ENCODE assay signal across 12 cellular contexts in the genomic region with DNA sequence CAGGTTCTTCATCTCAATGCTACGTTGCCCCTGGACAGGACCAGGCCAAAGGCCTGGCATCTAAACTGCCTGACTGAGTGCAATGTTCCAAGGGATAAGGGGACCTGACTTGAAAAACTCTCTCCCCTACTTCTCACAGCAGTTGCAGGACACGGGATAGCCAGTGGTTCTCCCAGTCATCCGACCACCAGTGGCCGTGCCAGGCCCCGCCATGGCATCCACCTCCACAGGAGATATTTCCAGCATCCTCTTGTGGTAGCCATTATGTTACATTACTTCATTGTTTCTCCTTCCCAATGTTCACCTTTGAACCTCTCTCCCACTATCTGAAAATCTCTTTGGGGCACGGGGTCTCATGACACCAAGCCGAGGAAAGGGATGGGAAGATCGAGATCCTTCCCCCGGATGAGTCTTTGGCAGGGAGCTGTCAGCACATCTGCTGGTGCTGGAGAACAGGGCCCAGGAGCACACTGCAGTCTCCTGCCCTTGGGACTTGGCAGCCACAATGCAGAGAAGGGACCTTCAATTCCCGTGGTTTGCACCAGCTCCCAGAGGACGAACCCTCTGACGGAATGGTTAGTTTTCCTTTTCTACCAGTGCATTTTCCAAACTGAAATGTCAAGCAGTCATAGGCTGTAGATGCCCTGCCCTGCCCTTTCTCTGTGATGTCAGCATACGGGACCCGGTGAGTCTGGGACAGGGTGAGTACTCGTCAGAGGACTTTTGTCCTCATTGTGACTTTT.
DNase-seq lines count a peak whose midpoint lies in the region; ATAC-seq and TF ChIP-seq lines count a peak whose summit lies in the region.
"Had no signal": no experiment of that assay in that cellular context is flagged by ENCODE, and none has a peak within 500 bp of the region (broad histone marks: within the 10 kb centered on the region; RNA-seq: fewer than 3 reads in every experiment).

No MANE protein-coding gene starts in this region.

- DNase-seq in T-helper 1 cell (no peak), right cardiac atrium (peak; percentile 54 to 67 (median 66)), adrenal gland (no peak), left colon (no peak)
- peak; percentile 53 to 61 for DNase-seq in activated T-cell treated with anti-CD3 and anti-CD28 coated beads, Interleukin-2, amount 50 U/mL, for 48 hours
- DNase-seq: 8988T, hypothalamus, NCI-H1436 had no signal

- H3K4me3 ChIP-seq in right cardiac atrium (ENCODE audit: low read length) (no peak overlapping the region), adrenal gland (no peak overlapping the region)

- no peaks in the 10 kb centered on the region for H3K27me3 ChIP-seq in right cardiac atrium (ENCODE audit: control insufficient read depth, insufficient read depth)
- no peaks in the 10 kb centered on the region for H3K27me3 ChIP-seq in adrenal gland
- H3K27me3 ChIP-seq: neutrophil had no signal

- H3K4me1 Mint-ChIP-seq in T-helper 1 cell treated with Interleukin-12 subunit alpha and Interleukin-12 subunit beta and Interleukin-4 antibody, amounts not matched to agents 30 μg/mL and 1 μg/mL, for 36 hours (ENCODE audit: low read depth) = peaks cover 93% of the 10 kb centered on the region
- peaks cover 85% of the 10 kb centered on the region for H3K4me1 Mint-ChIP-seq in stimulated activated memory B cell treated with anti-CD40 and anti-IgM and Interleukin-4, amounts not matched to agents 10 μg/mL and 1 μg/mL and 100 μg/mL, for 72 hours

- H3K4me1 ChIP-seq in right cardiac atrium (ENCODE audit: control insufficient read depth, insufficient read depth, low read length) = peaks cover 32% of the 10 kb centered on the region
- H3K4me1 ChIP-seq in adrenal gland (replicated peaks in 1 of 2) = peaks cover 6 to 25% of the 10 kb centered on the region in 2 donors

- peak; percentile 64 for ATAC-seq in right cardiac atrium
- no peak for ATAC-seq in stimulated activated memory B cell treated with anti-CD40 and anti-IgM and Interleukin-4, amounts not matched to agents 10 μg/mL and 1 μg/mL and 100 μg/mL, for 72 hours
- ATAC-seq in left colon = no peak
- ATAC-seq in HG02798 (IDR thresholded peaks at IDR 0.05; ENCODE audit: poor library complexity, unreplicated experiment) = no peak

- H3K36me3 Mint-ChIP-seq in T-helper 1 cell treated with Interleukin-12 subunit alpha and Interleukin-12 subunit beta and Interleukin-4 antibody, amounts not matched to agents 30 μg/mL and 1 μg/mL, for 36 hours (ENCODE audit: low read depth) = peaks cover 93% of the 10 kb centered on the region
- peaks cover 83% of the 10 kb centered on the region for H3K36me3 Mint-ChIP-seq in stimulated activated memory B cell treated with anti-CD40 and anti-IgM and Interleukin-4, amounts not matched to agents 10 μg/mL and 1 μg/mL and 100 μg/mL, for 72 hours

- H3K9me3 ChIP-seq in right cardiac atrium (ENCODE audit: control insufficient read depth, low read length) = no peaks in the 10 kb centered on the region
- H3K9me3 ChIP-seq in adrenal gland (replicated peaks in 1 of 3) = no peaks in the 10 kb centered on the region
- H3K9me3 ChIP-seq: neutrophil had no signal

- peak overlapping the region; percentile 90 for H3K27ac Mint-ChIP-seq in T-helper 1 cell treated with Interleukin-12 subunit alpha and Interleukin-12 subunit beta and Interleukin-4 antibody, amounts not matched to agents 30 μg/mL and 1 μg/mL, for 36 hours
- H3K27ac Mint-ChIP-seq in stimulated activated memory B cell treated with anti-CD40 and anti-IgM and Interleukin-4, amounts not matched to agents 10 μg/mL and 1 μg/mL and 100 μg/mL, for 72 hours = peak overlapping the region; percentile 95

- no peaks in the 10 kb centered on the region for H3K27me3 Mint-ChIP-seq in T-helper 1 cell treated with Interleukin-12 subunit alpha and Interleukin-12 subunit beta and Interleukin-4 antibody, amounts not matched to agents 30 μg/mL and 1 μg/mL, for 36 hours (ENCODE audit: low read depth)
- no peaks in the 10 kb centered on the region for H3K27me3 Mint-ChIP-seq in stimulated activated memory B cell treated with anti-CD40 and anti-IgM and Interleukin-4, amounts not matched to agents 10 μg/mL and 1 μg/mL and 100 μg/mL, for 72 hours

- intact Hi-C loops in right cardiac atrium (cut with DNase I) (loop anchor here in 2 of 4 donors (5.0 to 10.0 kb wide), 2 partner anchors 49 to 174 kb away; no protein-coding TSS in a partner anchor), adrenal gland (cut with DNase I) (no loop called here), left colon (cut with DNase I, micrococcal nuclease) (no loop called here)

- no peak for TF ChIP-seq POLR2A in adrenal gland (IDR thresholded peaks at IDR 0.05)

- no peak for TF ChIP-seq CTCF in adrenal gland (IDR thresholded peaks at IDR 0.05)

- H3K9me3 Mint-ChIP-seq in T-helper 1 cell treated with Interleukin-12 subunit alpha and Interleukin-12 subunit beta and Interleukin-4 antibody, amounts not matched to agents 30 μg/mL and 1 μg/mL, for 36 hours = no peaks in the 10 kb centered on the region
- H3K9me3 Mint-ChIP-seq in stimulated activated memory B cell treated with anti-CD40 and anti-IgM and Interleukin-4, amounts not matched to agents 10 μg/mL and 1 μg/mL and 100 μg/mL, for 72 hours = no peaks in the 10 kb centered on the region

- H3K27ac ChIP-seq in right cardiac atrium (ENCODE audit: low read length) = peak overlapping the region; percentile 60
- H3K27ac ChIP-seq in adrenal gland = peak overlapping the region in 1 of 5 donors; percentile 55
- H3K27ac ChIP-seq: neutrophil had no signal

- 52% methylated on average over 15 of the region's 15 CpGs for WGBS in right cardiac atrium
- 82 to 90% (median 85%) methylated on average over 12 to 15 of the region's 15 CpGs for WGBS in adrenal gland, 4 donors

- H3K4me3 Mint-ChIP-seq in T-helper 1 cell treated with Interleukin-12 subunit alpha and Interleukin-12 subunit beta and Interleukin-4 antibody, amounts not matched to agents 30 μg/mL and 1 μg/mL, for 36 hours = peak overlapping the region; percentile 84
- no peak overlapping the region for H3K4me3 Mint-ChIP-seq in stimulated activated memory B cell treated with anti-CD40 and anti-IgM and Interleukin-4, amounts not matched to agents 10 μg/mL and 1 μg/mL and 100 μg/mL, for 72 hours

- H3K36me3 ChIP-seq in adrenal gland (replicated peaks in 1 of 2) = peaks cover 0 to 13% of the 10 kb centered on the region in 2 donors

Comparison
In these comparisons a context has a peak if more than half of its experiments do, and no peak if none do; other contexts are left out.
1. DNase-seq: peak in activated T-cell treated with anti-CD3 and anti-CD28 coated beads, Interleukin-2, amount 50 U/mL, for 48 hours (2 of 2) and right cardiac atrium (3 of 3); none in T-helper 1 cell (0 of 5), adrenal gland (0 of 7) and left colon (0 of 2).
2. ATAC-seq: peak in right cardiac atrium (2 of 2); none in stimulated activated memory B cell treated with anti-CD40 and anti-IgM and Interleukin-4, amounts not matched to agents 10 μg/mL and 1 μg/mL and 100 μg/mL, for 72 hours (single experiment), left colon (single experiment) and HG02798 (single experiment).